Comparison of ENCODE assay signal across 29 cellular contexts in genomic region chr1:78713249-78713648, GRCh38.
"Had no signal": no experiment of that assay in that cellular context is flagged by ENCODE, and none has a peak within 500 bp of the region (broad histone marks: within the 10 kb centered on the region; RNA-seq: fewer than 3 reads in every experiment).

No MANE protein-coding gene starts in this region.

- H3K27ac Mint-ChIP-seq: activated CD4-positive, alpha-beta memory T cell treated with anti-CD3 and anti-CD28 coated beads for 36 hours; activated CD4-positive, alpha-beta T cell treated with anti-CD3 and anti-CD28 coated beads for 36 hours; activated CD4-positive, alpha-beta T cell treated with anti-CD3 and anti-CD28 coated beads, Interleukin-2, amount 10 ng/mL, durations not matched to agents 24 days and 14 days; activated CD8-positive, alpha-beta T cell treated with anti-CD3 and anti-CD28 coated beads, Interleukin-2, amount 10 ng/mL, durations not matched to agents 7 days and 5 days; activated naive CD4-positive, alpha-beta T cell treated with anti-CD3 and anti-CD28 coated beads, Interleukin-2, amount 10 ng/mL, durations not matched to agents 7 days and 5 days; activated naive CD4-positive, alpha-beta T cell treated with anti-CD3 and anti-CD28 coated beads, Interleukin-2, amount 50 U/mL, for 72 hours; activated naive CD8-positive, alpha-beta T cell treated with anti-CD3 and anti-CD28 coated beads, Interleukin-2, amount 10 ng/mL, durations not matched to agents 7 days and 5 days; activated T-cell treated with anti-CD3 and anti-CD28 coated beads, Interleukin-2, amount 50 U/mL, for 24 hours; activated T-cell treated with anti-CD3 and anti-CD28 coated beads, Interleukin-2, amount 50 U/mL, for 72 hours; dendritic cell treated with granulocyte-macrophage colony-stimulating factor and Interleukin-4, amounts not matched to agents 40 ng/mL and 50 ng/mL, for 4 days; endodermal cell had no signal

- H3K4me3 ChIP-seq: ascending aorta, coronary artery, dorsolateral prefrontal cortex, gastrocnemius medialis, heart left ventricle had no signal

- H3K27ac ChIP-seq: ascending aorta, coronary artery, dorsolateral prefrontal cortex, foreskin keratinocyte, gastrocnemius medialis, heart left ventricle had no signal

- ATAC-seq: activated CD4-positive, alpha-beta T cell treated with anti-CD3 and anti-CD28 coated beads for 36 hours; activated CD8-positive, alpha-beta T cell treated with anti-CD3 and anti-CD28 coated beads, Interleukin-2, amount 10 ng/mL, durations not matched to agents 7 days and 5 days; activated naive CD4-positive, alpha-beta T cell treated with anti-CD3 and anti-CD28 coated beads, Interleukin-2, amount 50 U/mL, for 72 hours; activated T-cell treated with anti-CD3 and anti-CD28 coated beads, Interleukin-2, amount 50 U/mL, for 72 hours; esophagus mucosa; foreskin keratinocyte; gastrocnemius medialis; heart left ventricle had no signal

- H3K36me3 Mint-ChIP-seq: activated CD4-positive, alpha-beta memory T cell treated with anti-CD3 and anti-CD28 coated beads for 36 hours; activated naive CD4-positive, alpha-beta T cell treated with anti-CD3 and anti-CD28 coated beads, Interleukin-2, amount 10 ng/mL, durations not matched to agents 7 days and 5 days; activated naive CD4-positive, alpha-beta T cell treated with anti-CD3 and anti-CD28 coated beads, Interleukin-2, amount 50 U/mL, for 72 hours; activated naive CD8-positive, alpha-beta T cell treated with anti-CD3 and anti-CD28 coated beads, Interleukin-2, amount 10 ng/mL, durations not matched to agents 7 days and 5 days; brain had no signal

- H3K9me3 ChIP-seq: ascending aorta, gastrocnemius medialis, heart left ventricle had no signal

- H3K36me3 ChIP-seq: ascending aorta, gastrocnemius medialis, heart left ventricle had no signal

- DNase-seq: activated CD4-positive, alpha-beta memory T cell treated with anti-CD3 and anti-CD28 coated beads for 36 hours; activated CD4-positive, alpha-beta T cell treated with anti-CD3 and anti-CD28 coated beads for 36 hours; activated CD4-positive, alpha-beta T cell treated with anti-CD3 and anti-CD28 coated beads, Interleukin-2, amount 10 ng/mL, durations not matched to agents 24 days and 14 days; activated CD4-positive, CD25-positive, alpha-beta regulatory T cell; activated CD4-positive, CD25-positive, alpha-beta regulatory T cell treated with anti-CD3 and anti-CD28 coated beads, Interleukin-2, amount 50 U/mL, for 72 hours; activated CD8-positive, alpha-beta memory T cell treated with anti-CD3 and anti-CD28 coated beads, Interleukin-2, amount 50 U/mL, for 48 hours; activated CD8-positive, alpha-beta T cell treated with anti-CD3 and anti-CD28 coated beads, Interleukin-2, amount 10 ng/mL, durations not matched to agents 7 days and 5 days; activated gamma-delta T cell; activated naive CD4-positive, alpha-beta T cell; activated naive CD4-positive, alpha-beta T cell treated with anti-CD3 and anti-CD28 coated beads, Interleukin-2, amount 10 ng/mL, durations not matched to agents 7 days and 5 days; activated naive CD8-positive, alpha-beta T cell treated with anti-CD3 and anti-CD28 coated beads, Interleukin-2, amount 10 ng/mL, durations not matched to agents 7 days and 5 days; activated T-cell treated with anti-CD3 and anti-CD28 coated beads for 4 hours; activated T-cell treated with anti-CD3 and anti-CD28 coated beads, Interleukin-2, amount 50 U/mL, for 24 hours; activated T-cell treated with anti-CD3 and anti-CD28 coated beads, Interleukin-2, amount 50 U/mL, for 72 hours; dorsolateral prefrontal cortex; effector memory CD4-positive, alpha-beta T cell; endodermal cell; foreskin keratinocyte; gastrocnemius medialis; glutamatergic neuron; heart left ventricle; T-helper 2 cell had no signal

- H3K9me3 Mint-ChIP-seq: activated CD4-positive, alpha-beta memory T cell treated with anti-CD3 and anti-CD28 coated beads for 36 hours; activated CD4-positive, alpha-beta T cell treated with anti-CD3 and anti-CD28 coated beads, Interleukin-2, amount 10 ng/mL, durations not matched to agents 24 days and 14 days; activated naive CD4-positive, alpha-beta T cell treated with anti-CD3 and anti-CD28 coated beads, Interleukin-2, amount 10 ng/mL, durations not matched to agents 7 days and 5 days; activated naive CD4-positive, alpha-beta T cell treated with anti-CD3 and anti-CD28 coated beads, Interleukin-2, amount 50 U/mL, for 72 hours; activated naive CD8-positive, alpha-beta T cell treated with anti-CD3 and anti-CD28 coated beads, Interleukin-2, amount 10 ng/mL, durations not matched to agents 7 days and 5 days; activated T-cell treated with anti-CD3 and anti-CD28 coated beads, Interleukin-2, amount 50 U/mL, for 24 hours; activated T-cell treated with anti-CD3 and anti-CD28 coated beads, Interleukin-2, amount 50 U/mL, for 72 hours; brain; central memory CD8-positive, alpha-beta T cell; dendritic cell treated with granulocyte-macrophage colony-stimulating factor and Interleukin-4, amounts not matched to agents 40 ng/mL and 50 ng/mL, for 4 days; endodermal cell had no signal

- H3K27me3 Mint-ChIP-seq: activated CD4-positive, alpha-beta memory T cell treated with anti-CD3 and anti-CD28 coated beads for 36 hours; activated T-cell treated with anti-CD3 and anti-CD28 coated beads, Interleukin-2, amount 50 U/mL, for 24 hours; brain; dendritic cell treated with granulocyte-macrophage colony-stimulating factor and Interleukin-4, amounts not matched to agents 40 ng/mL and 50 ng/mL, for 4 days had no signal

- H3K4me3 Mint-ChIP-seq: activated CD4-positive, alpha-beta memory T cell treated with anti-CD3 and anti-CD28 coated beads for 36 hours; activated CD4-positive, alpha-beta T cell treated with anti-CD3 and anti-CD28 coated beads for 36 hours; activated CD4-positive, alpha-beta T cell treated with anti-CD3 and anti-CD28 coated beads, Interleukin-2, amount 10 ng/mL, durations not matched to agents 24 days and 14 days; activated CD8-positive, alpha-beta T cell treated with anti-CD3 and anti-CD28 coated beads, Interleukin-2, amount 10 ng/mL, durations not matched to agents 7 days and 5 days; activated naive CD4-positive, alpha-beta T cell treated with anti-CD3 and anti-CD28 coated beads, Interleukin-2, amount 10 ng/mL, durations not matched to agents 7 days and 5 days; activated naive CD8-positive, alpha-beta T cell treated with anti-CD3 and anti-CD28 coated beads, Interleukin-2, amount 10 ng/mL, durations not matched to agents 7 days and 5 days; activated T-cell treated with anti-CD3 and anti-CD28 coated beads, Interleukin-2, amount 50 U/mL, for 24 hours; activated T-cell treated with anti-CD3 and anti-CD28 coated beads, Interleukin-2, amount 50 U/mL, for 72 hours; brain; central memory CD8-positive, alpha-beta T cell; dendritic cell treated with granulocyte-macrophage colony-stimulating factor and Interleukin-4, amounts not matched to agents 40 ng/mL and 50 ng/mL, for 4 days; endodermal cell had no signal

- H3K4me1 Mint-ChIP-seq: activated CD4-positive, alpha-beta T cell treated with anti-CD3 and anti-CD28 coated beads for 36 hours; activated CD4-positive, alpha-beta T cell treated with anti-CD3 and anti-CD28 coated beads, Interleukin-2, amount 10 ng/mL, durations not matched to agents 24 days and 14 days; activated naive CD4-positive, alpha-beta T cell treated with anti-CD3 and anti-CD28 coated beads, Interleukin-2, amount 10 ng/mL, durations not matched to agents 7 days and 5 days; activated naive CD8-positive, alpha-beta T cell treated with anti-CD3 and anti-CD28 coated beads, Interleukin-2, amount 10 ng/mL, durations not matched to agents 7 days and 5 days; central memory CD8-positive, alpha-beta T cell; endodermal cell had no signal
